In genomic region chr17:38658741-38659345, GRCh38 we compare ENCODE assay signal across 13 cellular contexts. TPM values are rescaled to one million over a fixed set of nuclear protein-coding genes. Genes with fewer than 3 reads are reported as not detected.
DNase-seq lines count a peak whose midpoint lies in the region; FAIRE-seq and TF ChIP-seq lines count a peak whose summit lies in the region.
"Had no signal": no experiment of that assay in that cellular context is flagged by ENCODE, and none has a peak within 500 bp of the region (broad histone marks: within the 10 kb centered on the region; RNA-seq: fewer than 3 reads in every experiment).

No MANE protein-coding gene starts in this region.

- DNase-seq in GM12891 (ENCODE audit: insufficient read length, low spot score): no peak
- DNase-seq in MV-4-11 (lab: John Stamatoyannopoulos, UW): peak; percentile 51
- DNase-seq in cerebellum (ENCODE audit: low spot score): peak; percentile 60
- peak; percentile 82 for DNase-seq in posterior vena cava (ENCODE audit: low spot score)
- no peak for DNase-seq in NCI-H2107 treated with DMSO at 0.1 percent for 48 hours (lab: John Stamatoyannopoulos, UW; ENCODE audit: unreplicated experiment)
- no peak for DNase-seq in NCI-H1694 treated with DMSO at 0.1 percent for 48 hours (lab: John Stamatoyannopoulos, UW)
- no peak for DNase-seq in NCI-H187 (lab: John Stamatoyannopoulos, UW)
- DNase-seq: activated effector memory CD4-positive, alpha-beta T cell treated with Interleukin-2 at 50 U/mL for 16 hours; CD4-positive, CD25-positive, alpha-beta regulatory T cell; left colon; stimulated activated CD4-positive, alpha-beta T cell treated with anti-CD3 and anti-CD28 coated beads, Interleukin-12 subunit alpha, Interleukin-12 subunit beta, amount 100 ng/mL, for 4 hours had no signal

- intact Hi-C loops in posterior vena cava (cut with DNase I): loop anchor here in 1 of 2 donors (5.0 kb wide), 1 partner anchor 97 kb away; no protein-coding TSS in a partner anchor

- FAIRE-seq in GM12891 (lab: Jason Lieb, UNC): no peak
- FAIRE-seq: GM12892 had no signal

- TF ChIP-seq POLR2A in GM12891 (IDR thresholded peaks at IDR 0.05; ENCODE audit: low read depth, low read length): no peak

TF ChIP-seq in GM12891, 5 proteins besides CTCF, POLR2A, EP300 and RAD21:
- TF ChIP-seq SPI1 (IDR thresholded peaks at IDR 0.05; ENCODE audit: low read depth, low read length) (peak; percentile 61), TAF1 (IDR thresholded peaks at IDR 0.05; ENCODE audit: low read depth, low read length) (no peak), POU2F2 (IDR thresholded peaks at IDR 0.05; ENCODE audit: low read depth, low read length) (no peak)

RNA-seq across cellular contexts. Expression of gene EPOP, which starts 15.9 kb away (rescaled TPM):
- polyA plus RNA-seq in GM12891 (2012; ENCODE audit: low read depth, missing spikeins): 6.8 TPM
- total RNA-seq in cerebellum: 0.82 TPM
- 1 to 10 TPM; 1.6 to 2.6 TPM for total RNA-seq in posterior vena cava

RNA-seq across cellular contexts. Expression of gene MLLT6, which starts 46.2 kb away (rescaled TPM):
- polyA plus RNA-seq in GM12891 (2012; ENCODE audit: low read depth, missing spikeins): 34.8 TPM
- total RNA-seq in cerebellum (44.0 TPM), posterior vena cava (10 to 100 TPM; 79.7 to 82.4 TPM)

RNA-seq across cellular contexts. Expression of gene SRCIN1, which starts 53.1 kb away (rescaled TPM):
- 0.24 TPM for polyA plus RNA-seq in GM12891 (2012; ENCODE audit: low read depth, missing spikeins)
- 34.7 TPM for total RNA-seq in cerebellum
- total RNA-seq in posterior vena cava: 1 to 10 TPM in 1 of 2 donors, under 1 TPM in 1; 0.93 to 1.2 TPM
- total RNA-seq: CD4-positive, CD25-positive, alpha-beta regulatory T cell had no signal
- polyA plus RNA-seq: CD4-positive, CD25-positive, alpha-beta regulatory T cell; fibroblast of lung had no signal

Comparison
In these comparisons a context has a peak if more than half of its experiments do, and no peak if none do; other contexts are left out.
1. DNase-seq: peak in MV-4-11 (single experiment), cerebellum (single experiment) and posterior vena cava (single experiment); none in GM12891 (single experiment), NCI-H2107 treated with DMSO at 0.1 percent for 48 hours (single experiment), NCI-H1694 treated with DMSO at 0.1 percent for 48 hours (single experiment) and NCI-H187 (0 of 2).
2. RNA of gene SRCIN1, which starts 53.1 kb away (total RNA-seq): 34.7 TPM in cerebellum (single experiment); 0.93 to 1.2 TPM in posterior vena cava; every median in the first group is over 10 times any median in the second.